1 cellular context compared by ENCODE assay signal in genomic region chr4:147535161-147535560, GRCh38.
TF ChIP-seq lines count a peak whose summit lies in the region.

No MANE protein-coding gene starts in this region.

TF ChIP-seq in HepG2, 621 proteins besides CTCF, POLR2A, EP300 and RAD21 (continued from another document):
- TF ChIP-seq TCF7 (IDR thresholded peaks at IDR 0.05; ENCODE audit: low read depth) (peak; percentile 38; the same call in 1 of the 2 replicates), ZNF616 (CRISPR knock-in tag; IDR thresholded peaks at IDR 0.05; ENCODE audit: low read depth) (no peak)
TF ChIP-seq in HepG2: peak in this region for 4.
